Comparison of ENCODE assay signal across 13 cellular contexts in genomic region chr4:123018391-123018755, GRCh38.
"Had no signal": no experiment of that assay in that cellular context is flagged by ENCODE, and none has a peak within 500 bp of the region (broad histone marks: within the 10 kb centered on the region; RNA-seq: fewer than 3 reads in every experiment).

No MANE protein-coding gene starts in this region.

- H3K36me3 ChIP-seq: ascending aorta, neutrophil, transverse colon had no signal

- H3K4me3 ChIP-seq: ascending aorta, skin epidermis, transverse colon had no signal

- H3K9me3 ChIP-seq: ascending aorta, neutrophil, transverse colon had no signal

- ATAC-seq: left lobe of liver; naive thymus-derived CD8-positive, alpha-beta T cell had no signal

- DNase-seq: activated CD4-positive, CD25-positive, alpha-beta regulatory T cell treated with anti-CD3 and anti-CD28 coated beads, Interleukin-2, amount 50 U/mL, for 72 hours; activated naive CD4-positive, alpha-beta T cell treated with Interleukin-2 at 50 U/mL for 16 hours; islet precursor cell; naive thymus-derived CD8-positive, alpha-beta T cell; stimulated activated CD4-positive, alpha-beta T cell treated with anti-CD3 and anti-CD28 coated beads, Interleukin-15, amount 100 ng/mL, for 24 hours; stimulated activated CD4-positive, alpha-beta T cell treated with anti-CD3 and anti-CD28 coated beads, Interleukin-4, amount 100 ng/mL, for 24 hours; stimulated activated naive CD4-positive, alpha-beta T cell treated with Interleukin-2 at 50 U/mL for 16 hours; substantia nigra; transverse colon had no signal

- H3K27ac ChIP-seq: ascending aorta, neutrophil, transverse colon had no signal

- H3K4me1 ChIP-seq: ascending aorta had no signal

- H3K27me3 ChIP-seq: ascending aorta, neutrophil, transverse colon had no signal
